In genomic region chr3:73653877-73654276, GRCh38 we compare ENCODE assay signal across 32 cellular contexts. TPM values are rescaled to one million over a fixed set of nuclear protein-coding genes. Genes with fewer than 3 reads are reported as not detected.
DNase-seq lines count a peak whose midpoint lies in the region; ATAC-seq and TF ChIP-seq lines count a peak whose summit lies in the region.
"Had no signal": no experiment of that assay in that cellular context is flagged by ENCODE, and none has a peak within 500 bp of the region (broad histone marks: within the 10 kb centered on the region; RNA-seq: fewer than 3 reads in every experiment).

No MANE protein-coding gene starts in this region.

- DNase-seq in HFFc6 (peak; percentile 52), chondrocyte (ENCODE audit: low spot score) (no peak), iris pigment epithelial cell (ENCODE audit: low read depth) (peak; percentile 8), NCI-H1105 treated with DMSO at 0.1 percent for 48 hours (lab: John Stamatoyannopoulos, UW) (no peak)
- DNase-seq in activated CD4-positive, CD25-positive, alpha-beta regulatory T cell (lab: John Stamatoyannopoulos, UW), result no peak
- no peak for DNase-seq in stimulated activated naive CD8-positive, alpha-beta T cell treated with anti-CD3 and anti-CD28 coated beads, Interleukin-15, amount 100 ng/mL, for 72 hours
- DNase-seq: activated CD4-positive, alpha-beta T cell treated with anti-CD3 and anti-CD28 coated beads, Interleukin-2, amount 50 U/mL, for 4 hours; activated naive CD4-positive, alpha-beta T cell treated with anti-CD3 and anti-CD28 coated beads, Interleukin-2, amount 10 ng/mL, durations not matched to agents 7 days and 5 days; amygdala; Calu3; central memory CD4-positive, alpha-beta T cell; DND-41; heart left ventricle; mucosa of descending colon; NCI-H1436; NCI-H2081 treated with DMSO at 0.1 percent for 48 hours; NCI-H446; NCI-H82; nephron progenitor cell; ovary; RPMI8226; spleen; T-helper 1 cell; trophoblast cell had no signal

- peaks cover 11% of the 10 kb centered on the region for H3K9me3 ChIP-seq in BLaER1
- H3K9me3 ChIP-seq: HAP-1, mucosa of descending colon, ovary, SJSA1, spleen had no signal

- H3K27ac ChIP-seq in BLaER1, result peak overlapping the region; percentile 35
- H3K27ac ChIP-seq: C4-2B, ovary, SJSA1, spleen had no signal

- H3K27ac Mint-ChIP-seq in HFFc6, result no peak overlapping the region
- H3K27ac Mint-ChIP-seq in chondrocyte (ENCODE audit: unreplicated experiment), result peak overlapping the region; percentile 24
- no peak overlapping the region for H3K27ac Mint-ChIP-seq in stimulated activated naive CD8-positive, alpha-beta T cell treated with anti-CD3 and anti-CD28 coated beads, Interleukin-15, amount 100 ng/mL, for 72 hours
- H3K27ac Mint-ChIP-seq: activated naive CD4-positive, alpha-beta T cell treated with anti-CD3 and anti-CD28 coated beads, Interleukin-2, amount 10 ng/mL, durations not matched to agents 7 days and 5 days; activated T-helper 1 cell treated with anti-CD3 and anti-CD28 coated beads, Interleukin-12 subunit alpha, Interleukin-12 subunit beta, Interleukin-2, Interleukin-4 antibody, amounts not matched to agents 30 ng/mL and 10 ng/mL and 1 ng/mL, durations not matched to agents 14 hours and 24 hours and 36 hours; nephron progenitor cell had no signal

- no peak for ATAC-seq in GM21447 (IDR thresholded peaks at IDR 0.05; ENCODE audit: unreplicated experiment)
- ATAC-seq in stimulated activated naive CD8-positive, alpha-beta T cell treated with anti-CD3 and anti-CD28 coated beads, Interleukin-15, amount 100 ng/mL, for 72 hours, result no peak
- ATAC-seq: heart left ventricle, K562, mucosa of descending colon had no signal

- no peak overlapping the region for H3K4me3 Mint-ChIP-seq in HFFc6
- no peak overlapping the region for H3K4me3 Mint-ChIP-seq in chondrocyte (ENCODE audit: unreplicated experiment)
- H3K4me3 Mint-ChIP-seq in stimulated activated naive CD8-positive, alpha-beta T cell treated with anti-CD3 and anti-CD28 coated beads, Interleukin-15, amount 100 ng/mL, for 72 hours, result no peak overlapping the region
- H3K4me3 Mint-ChIP-seq: activated naive CD4-positive, alpha-beta T cell treated with anti-CD3 and anti-CD28 coated beads, Interleukin-2, amount 10 ng/mL, durations not matched to agents 7 days and 5 days; activated T-helper 1 cell treated with anti-CD3 and anti-CD28 coated beads, Interleukin-12 subunit alpha, Interleukin-12 subunit beta, Interleukin-2, Interleukin-4 antibody, amounts not matched to agents 30 ng/mL and 10 ng/mL and 1 ng/mL, durations not matched to agents 14 hours and 24 hours and 36 hours; nephron progenitor cell had no signal

- H3K27me3 ChIP-seq in BLaER1, result no peaks in the 10 kb centered on the region
- H3K27me3 ChIP-seq: heart left ventricle, ovary, SJSA1, spleen had no signal

- H3K27me3 Mint-ChIP-seq in HFFc6 (ENCODE audit: insufficient read depth), result no peaks in the 10 kb centered on the region; the same call in 1 of the 2 replicates
- no peaks in the 10 kb centered on the region for H3K27me3 Mint-ChIP-seq in chondrocyte (ENCODE audit: low read depth)
- H3K27me3 Mint-ChIP-seq in stimulated activated naive CD8-positive, alpha-beta T cell treated with anti-CD3 and anti-CD28 coated beads, Interleukin-15, amount 100 ng/mL, for 72 hours, result no peaks in the 10 kb centered on the region
- H3K27me3 Mint-ChIP-seq: activated naive CD4-positive, alpha-beta T cell treated with anti-CD3 and anti-CD28 coated beads, Interleukin-2, amount 10 ng/mL, durations not matched to agents 7 days and 5 days had no signal

- H3K4me1 Mint-ChIP-seq in HFFc6 (ENCODE audit: low read depth), result peaks cover 45% of the 10 kb centered on the region
- peaks cover 62% of the 10 kb centered on the region for H3K4me1 Mint-ChIP-seq in chondrocyte (ENCODE audit: low read depth)
- H3K4me1 Mint-ChIP-seq in stimulated activated naive CD8-positive, alpha-beta T cell treated with anti-CD3 and anti-CD28 coated beads, Interleukin-15, amount 100 ng/mL, for 72 hours, result no peaks in the 10 kb centered on the region
- H3K4me1 Mint-ChIP-seq: activated naive CD4-positive, alpha-beta T cell treated with anti-CD3 and anti-CD28 coated beads, Interleukin-2, amount 10 ng/mL, durations not matched to agents 7 days and 5 days had no signal

- TF ChIP-seq CTCF in HFFc6 (IDR thresholded peaks at IDR 0.05), result no peak
- TF ChIP-seq CTCF in chondrocyte (IDR thresholded peaks at IDR 0.05), result no peak

- H3K36me3 ChIP-seq in BLaER1, result no peaks in the 10 kb centered on the region
- H3K36me3 ChIP-seq: HAP-1, heart left ventricle, ovary, SJSA1, spleen had no signal

- H3K4me3 ChIP-seq in BLaER1, result no peak overlapping the region
- H3K4me3 ChIP-seq: HAP-1, heart left ventricle, K562, lung, mucosa of descending colon, ovary, SJSA1, spleen had no signal

- no peak overlapping the region for H3K9ac ChIP-seq in BLaER1

- H3K36me3 Mint-ChIP-seq in HFFc6 (ENCODE audit: low read depth), result no peaks in the 10 kb centered on the region
- no peaks in the 10 kb centered on the region for H3K36me3 Mint-ChIP-seq in chondrocyte (ENCODE audit: low read depth)
- H3K36me3 Mint-ChIP-seq: activated naive CD4-positive, alpha-beta T cell treated with anti-CD3 and anti-CD28 coated beads, Interleukin-2, amount 10 ng/mL, durations not matched to agents 7 days and 5 days had no signal

- no peaks in the 10 kb centered on the region for H3K9me3 Mint-ChIP-seq in HFFc6
- peaks cover 5% of the 10 kb centered on the region for H3K9me3 Mint-ChIP-seq in chondrocyte (ENCODE audit: low read depth)
- H3K9me3 Mint-ChIP-seq in stimulated activated naive CD8-positive, alpha-beta T cell treated with anti-CD3 and anti-CD28 coated beads, Interleukin-15, amount 100 ng/mL, for 72 hours, result no peaks in the 10 kb centered on the region
- H3K9me3 Mint-ChIP-seq: activated naive CD4-positive, alpha-beta T cell treated with anti-CD3 and anti-CD28 coated beads, Interleukin-2, amount 10 ng/mL, durations not matched to agents 7 days and 5 days had no signal

- peaks cover 57% of the 10 kb centered on the region for H3K4me1 ChIP-seq in BLaER1
- H3K4me1 ChIP-seq: HAP-1, SJSA1, spleen had no signal

- peak overlapping the region; percentile 71 for H3K4me2 ChIP-seq in BLaER1

- H4K20me1 ChIP-seq in BLaER1, result no peaks in the 10 kb centered on the region

RNA-seq across cellular contexts. Expression of gene PDZRN3, which starts 29.1 kb away (rescaled TPM):
- total RNA-seq in HFFc6 (2021; fragmentation: NEBNext Ultra II Directional; extraction: Animal tissue kit (Norgen Biotek cat#: 25700)), result 10 to 100 TPM; 15.1 to 18.5 (median 16.7) TPM
- 19.4 to 31.0 TPM (median 20.0 TPM) in 3 replicates for total RNA-seq in chondrocyte
- total RNA-seq: activated T-helper 1 cell treated with anti-CD3 and anti-CD28 coated beads, Interleukin-12 subunit alpha, Interleukin-12 subunit beta, Interleukin-2, Interleukin-4 antibody, amounts not matched to agents 30 ng/mL and 10 ng/mL and 1 ng/mL, durations not matched to agents 14 hours and 24 hours and 36 hours; Calu3 had no signal

Comparison
In these comparisons a context has a peak if more than half of its experiments do, and no peak if none do; other contexts are left out.
1. DNase-seq: peak in HFFc6 (single experiment) and iris pigment epithelial cell (single experiment); none in chondrocyte (single experiment), NCI-H1105 treated with DMSO at 0.1 percent for 48 hours (single experiment), activated CD4-positive, CD25-positive, alpha-beta regulatory T cell (0 of 4) and stimulated activated naive CD8-positive, alpha-beta T cell treated with anti-CD3 and anti-CD28 coated beads, Interleukin-15, amount 100 ng/mL, for 72 hours (0 of 2).